8 cellular contexts compared by ENCODE assay signal in genomic region chr7:98106647-98107312, GRCh38. TPM values are rescaled to one million over a fixed set of nuclear protein-coding genes. Genes with fewer than 3 reads are reported as not detected.
DNase-seq lines count a peak whose midpoint lies in the region; ATAC-seq and TF ChIP-seq lines count a peak whose summit lies in the region.

TSS of gene LMTK2 (plus strand) at chr7:98106862. CDS start at chr7:98107178, 316 bp downstream.

- DNase-seq in NCI-H1417 (lab: John Stamatoyannopoulos, UW), result peak; percentile 93 to 96 (median 93)
- DNase-seq in T follicular helper cell (ENCODE audit: low read depth), result peak; percentile 94
- peak; percentile 98 for DNase-seq in adipocyte (ENCODE audit: low read depth)
- DNase-seq in cardiac septum (ENCODE audit: low spot score), result peak; percentile 97
- peak; percentile 91 to 99 (median 96) for DNase-seq in posterior cingulate gyrus
- peak; percentile 97 for DNase-seq in upper lobe of right lung

- H3K9me3 ChIP-seq in adipocyte (ENCODE audit: control insufficient read depth, low read length) (peaks cover 6% of the 10 kb centered on the region), upper lobe of right lung (peaks cover 7% of the 10 kb centered on the region)

- ATAC-seq in HG02759 (IDR thresholded peaks at IDR 0.05; ENCODE audit: unreplicated experiment), result peak; percentile 100
- peak; percentile 100 for ATAC-seq in upper lobe of right lung

- H3K4me3 ChIP-seq in adipocyte (ENCODE audit: low read length) (peak within 1 kb of the TSS; percentile 93), upper lobe of right lung (peak within 1 kb of the TSS; percentile 98)

- TF ChIP-seq CTCF in GM12874 (IDR thresholded peaks at IDR 0.05; ENCODE audit: insufficient read depth, low read depth, low read length) (peak; percentile 81), upper lobe of right lung (IDR thresholded peaks at IDR 0.05) (peak; percentile 97)

- H3K27me3 ChIP-seq in adipocyte (replicated peaks; ENCODE audit: control insufficient read depth, insufficient read depth, low read length) (no peaks in the 10 kb centered on the region), upper lobe of right lung (no peaks in the 10 kb centered on the region)

- H3K9ac ChIP-seq in adipocyte (ENCODE audit: low read length), result peak within 1 kb of the TSS; percentile 91

- intact Hi-C loops in cardiac septum (cut with DNase I) (loop anchor here (1.0 kb wide), 1 partner anchor 62 kb away; no protein-coding TSS in a partner anchor), posterior cingulate gyrus (cut with DNase I) (loop anchor here (1.0 to 5.0 kb wide), 2 partner anchors 60 to 84 kb away; no protein-coding TSS in a partner anchor), upper lobe of right lung (cut with DNase I) (loop anchor here (5.0 kb wide), 1 partner anchor 61 kb away; no protein-coding TSS in a partner anchor)

- H3K4me1 ChIP-seq in adipocyte (ENCODE audit: control insufficient read depth, insufficient read depth, low read length), result peaks cover 11% of the 10 kb centered on the region
- peaks cover 25% of the 10 kb centered on the region for H3K4me1 ChIP-seq in upper lobe of right lung

- H3K36me3 ChIP-seq in adipocyte (ENCODE audit: control insufficient read depth, insufficient read depth, low read length, severe bottlenecking) (no peaks in the 10 kb centered on the region), upper lobe of right lung (no peaks in the 10 kb centered on the region)

- peak within 1 kb of the TSS; percentile 88 for H3K27ac ChIP-seq in upper lobe of right lung

RNA-seq across cellular contexts. Expression of gene LMTK2, which starts in this region (rescaled TPM):
- total RNA-seq in cardiac septum (28.3 TPM), upper lobe of right lung (40.8 TPM)

Comparison
In these comparisons a context has a peak if more than half of its experiments do, and no peak if none do; other contexts are left out.
1. Peak in every context shown above with its lines: DNase-seq, ATAC-seq, H3K4me3 ChIP-seq and H3K27ac ChIP-seq.